ENCODE assay signal across 8 cellular contexts in the genomic region with DNA sequence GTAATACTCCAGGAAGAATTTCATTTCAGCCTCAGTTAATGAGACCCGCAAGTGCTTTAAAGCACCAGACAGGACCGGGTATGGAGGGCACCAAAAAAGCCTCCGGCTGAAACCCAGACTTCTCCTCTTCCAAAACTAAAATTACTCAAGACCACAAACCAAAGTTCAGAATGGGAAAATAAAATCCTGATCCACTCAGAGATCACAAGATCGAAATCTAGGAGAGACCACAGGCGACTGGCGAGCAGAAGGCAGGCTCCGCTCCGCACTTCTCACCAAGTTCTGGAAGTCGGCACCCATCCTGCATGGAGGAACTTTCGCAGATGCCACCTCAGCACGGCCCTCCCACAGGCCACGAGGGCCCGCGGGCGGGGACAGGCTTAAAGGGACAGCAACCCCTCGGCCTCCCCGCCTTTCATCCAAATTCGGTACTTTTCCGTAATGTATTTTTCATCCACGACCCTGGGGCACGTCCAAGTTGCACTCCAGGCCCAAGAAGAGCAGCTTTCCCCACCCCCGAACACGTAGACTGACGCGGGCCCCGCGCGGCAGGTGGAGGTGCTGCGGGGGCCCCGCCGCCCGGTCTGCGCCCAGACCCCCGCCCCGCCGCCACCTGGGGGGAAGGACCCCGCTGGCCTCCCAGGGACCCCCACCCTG. TPM values are rescaled to one million over a fixed set of nuclear protein-coding genes. Genes with fewer than 3 reads are reported as not detected.
A peak's percentile ranks its signal among the peaks of the same experiment; 100 is the strongest.
DNase-seq lines count a peak whose midpoint lies in the region; ATAC-seq and TF ChIP-seq lines count a peak whose summit lies in the region.

No MANE protein-coding gene starts in this region.

- DNase-seq in NCI-H2196 (lab: John Stamatoyannopoulos, UW; ENCODE audit: unreplicated experiment) (peak; percentile 36), NCI-H2196 treated with DMSO at 0.1 percent for 48 hours (lab: John Stamatoyannopoulos, UW; ENCODE audit: unreplicated experiment) (no peak), glomerular visceral epithelial cell (ENCODE audit: extremely low spot score) (peak; percentile 80), nucleus accumbens (lab: John Stamatoyannopoulos, UW) (peak in 52 of 56 donors; percentile 7 to 87 (median 52)), substantia nigra (lab: John Stamatoyannopoulos, UW) (peak in 47 of 49 donors; percentile 19 to 88 (median 69))
- DNase-seq in activated naive CD4-positive, alpha-beta T cell treated with anti-CD3 and anti-CD28 coated beads, Interleukin-2, amount 50 U/mL, for 72 hours (ENCODE audit: low spot score in 2 of 2) = peak in 1 of 2 donors; percentile 60

- peaks cover 0 to 16% of the 10 kb centered on the region in 2 donors for H3K9me3 Mint-ChIP-seq in activated naive CD4-positive, alpha-beta T cell treated with anti-CD3 and anti-CD28 coated beads, Interleukin-2, amount 50 U/mL, for 72 hours

- peaks cover 1 to 28% of the 10 kb centered on the region in 2 donors for H3K36me3 Mint-ChIP-seq in activated naive CD4-positive, alpha-beta T cell treated with anti-CD3 and anti-CD28 coated beads, Interleukin-2, amount 50 U/mL, for 72 hours

- peak; percentile 47 for ATAC-seq in HG03135 (IDR thresholded peaks at IDR 0.05; ENCODE audit: unreplicated experiment)
- peak; percentile 88 for ATAC-seq in SK-N-SH treated with all-trans-retinoic acid at 6 μM for 48 hours
- ATAC-seq in activated naive CD4-positive, alpha-beta T cell treated with anti-CD3 and anti-CD28 coated beads, Interleukin-2, amount 50 U/mL, for 72 hours = peak; percentile 55 to 66

- H3K27ac Mint-ChIP-seq in activated naive CD4-positive, alpha-beta T cell treated with anti-CD3 and anti-CD28 coated beads, Interleukin-2, amount 50 U/mL, for 72 hours = peak overlapping the region in 1 of 2 donors; percentile 95

- peak overlapping the region; percentile 72 for H3K27ac ChIP-seq in substantia nigra (ENCODE audit: low read depth, low read length, poor library complexity, severe bottlenecking)

TF ChIP-seq in SK-N-SH treated with all-trans-retinoic acid at 6 μM for 48 hours, 23 proteins besides CTCF, POLR2A, EP300 and RAD21:
- TF ChIP-seq ZFP30 (CRISPR knock-in tag; IDR thresholded peaks at IDR 0.05) (no peak), ZNF565 (CRISPR knock-in tag; conservative IDR thresholded peaks at IDR 0.05; ENCODE audit: low read depth) (no peak), SNAI2 (CRISPR knock-in tag; IDR thresholded peaks at IDR 0.05) (no peak), TCF4 (CRISPR knock-in tag; IDR thresholded peaks at IDR 0.05; ENCODE audit: borderline replicate concordance) (no peak), ZNF8 (CRISPR knock-in tag; IDR thresholded peaks at IDR 0.05) (no peak), ESRRG (CRISPR knock-in tag; IDR thresholded peaks at IDR 0.05) (no peak), TOX (CRISPR knock-in tag; IDR thresholded peaks at IDR 0.05; ENCODE audit: borderline replicate concordance) (no peak)

RNA-seq across cellular contexts. Expression of gene HDLBP, which starts 43.7 kb away (rescaled TPM):
- 100 to 1,000 TPM; 276 to 297 TPM for total RNA-seq in activated naive CD4-positive, alpha-beta T cell treated with anti-CD3 and anti-CD28 coated beads, Interleukin-2, amount 50 U/mL, for 72 hours

RNA-seq across cellular contexts. Expression of gene SEPTIN2, which starts 44.0 kb away (rescaled TPM):
- total RNA-seq in activated naive CD4-positive, alpha-beta T cell treated with anti-CD3 and anti-CD28 coated beads, Interleukin-2, amount 50 U/mL, for 72 hours = 100 to 1,000 TPM; 148 to 210 TPM
